7 cellular contexts compared by ENCODE assay signal in genomic region chr2:186485576-186485870, GRCh38. TPM values are rescaled to one million over a fixed set of nuclear protein-coding genes. Genes with fewer than 3 reads are reported as not detected.
DNase-seq lines count a peak whose midpoint lies in the region; ATAC-seq and TF ChIP-seq lines count a peak whose summit lies in the region.

No MANE protein-coding gene starts in this region.

- intact Hi-C loops in right cardiac atrium (cut with DNase I) = no loop called here

- H3K9me3 ChIP-seq in T-helper 17 cell (ENCODE audit: control insufficient read depth, low read length, poor library complexity, severe bottlenecking) = no peaks in the 10 kb centered on the region
- H3K9me3 ChIP-seq in right cardiac atrium (ENCODE audit: control insufficient read depth, low read length) = no peaks in the 10 kb centered on the region

- POLR2A ChIA-PET in HEK293T (lab: Yijun Ruan, JAX) = interaction anchor here (0.6 to 1.5 kb wide), 12 partner anchors 9 to 707 kb away, joined by 3 to 7 read pairs (median 3); partner anchors contain the start of gene ITGAV

- WGBS in right cardiac atrium = under 1% methylated on average over 10 of the region's 10 CpGs

- peak overlapping the region; percentile 98 for H3K27ac Mint-ChIP-seq in T-helper 17 cell
- peak overlapping the region; percentile 98 for H3K27ac Mint-ChIP-seq in stimulated activated naive B cell treated with anti-CD40 and anti-IgM and Interleukin-4, amounts not matched to agents 10 μg/mL and 1 μg/mL and 100 μg/mL, for 72 hours

- H3K4me3 ChIP-seq in right cardiac atrium (ENCODE audit: low read length) = peak overlapping the region; percentile 70

- CTCF ChIA-PET in HEK293T (lab: Yijun Ruan, JAX) = no interaction called here

- H3K9me3 Mint-ChIP-seq in stimulated activated naive B cell treated with anti-CD40 and anti-IgM and Interleukin-4, amounts not matched to agents 10 μg/mL and 1 μg/mL and 100 μg/mL, for 72 hours = no peaks in the 10 kb centered on the region

- H3K27me3 Mint-ChIP-seq in T-helper 17 cell = no peaks in the 10 kb centered on the region
- no peaks in the 10 kb centered on the region for H3K27me3 Mint-ChIP-seq in stimulated activated naive B cell treated with anti-CD40 and anti-IgM and Interleukin-4, amounts not matched to agents 10 μg/mL and 1 μg/mL and 100 μg/mL, for 72 hours

- H3K36me3 Mint-ChIP-seq in T-helper 17 cell (ENCODE audit: low read depth) = no peaks in the 10 kb centered on the region
- peaks cover 22 to 34% of the 10 kb centered on the region in 2 donors for H3K36me3 Mint-ChIP-seq in stimulated activated naive B cell treated with anti-CD40 and anti-IgM and Interleukin-4, amounts not matched to agents 10 μg/mL and 1 μg/mL and 100 μg/mL, for 72 hours

- peak overlapping the region; percentile 98 for H3K4me3 Mint-ChIP-seq in T-helper 17 cell
- peak overlapping the region; percentile 90 to 91 for H3K4me3 Mint-ChIP-seq in stimulated activated naive B cell treated with anti-CD40 and anti-IgM and Interleukin-4, amounts not matched to agents 10 μg/mL and 1 μg/mL and 100 μg/mL, for 72 hours

- DNase-seq in HEK293T (ENCODE audit: extremely low spot score) (no peak), T-helper 17 cell (no peak), right cardiac atrium (no peak)
- no peak for DNase-seq in stimulated activated naive B cell treated with anti-CD40 and anti-IgM and Interleukin-4, amounts not matched to agents 10 μg/mL and 1 μg/mL and 100 μg/mL, for 72 hours

- H3K4me1 Mint-ChIP-seq in T-helper 17 cell = peaks cover 42% of the 10 kb centered on the region
- H3K4me1 Mint-ChIP-seq in stimulated activated naive B cell treated with anti-CD40 and anti-IgM and Interleukin-4, amounts not matched to agents 10 μg/mL and 1 μg/mL and 100 μg/mL, for 72 hours = peaks cover 26 to 56% of the 10 kb centered on the region in 2 donors

- peak overlapping the region; percentile 85 for H3K27ac ChIP-seq in right cardiac atrium (ENCODE audit: low read length)

- no peaks in the 10 kb centered on the region for H3K4me1 ChIP-seq in right cardiac atrium (ENCODE audit: control insufficient read depth, insufficient read depth, low read length)

- no peak for ATAC-seq in T-helper 17 cell
- no peak for ATAC-seq in right cardiac atrium
- peak; percentile 47 to 51 for ATAC-seq in stimulated activated naive B cell treated with anti-CD40 and anti-IgM and Interleukin-4, amounts not matched to agents 10 μg/mL and 1 μg/mL and 100 μg/mL, for 72 hours (replicated peaks)
- no peak for ATAC-seq in GM18498 (IDR thresholded peaks at IDR 0.05; ENCODE audit: unreplicated experiment)
- no peak for ATAC-seq in HG03108 (IDR thresholded peaks at IDR 0.05; ENCODE audit: unreplicated experiment)
- ATAC-seq in HG03378 (IDR thresholded peaks at IDR 0.05; ENCODE audit: unreplicated experiment) = no peak

- H3K27me3 ChIP-seq in right cardiac atrium (ENCODE audit: control insufficient read depth, insufficient read depth) = no peaks in the 10 kb centered on the region

TF ChIP-seq in HEK293T, 16 proteins besides CTCF, POLR2A, EP300 and RAD21:
- peak; percentile 60 for TF ChIP-seq L3MBTL2 (conservative IDR thresholded peaks at IDR 0.05)
- TF ChIP-seq FOXK2 (IDR thresholded peaks at IDR 0.05) = no peak
- TF ChIP-seq ZNF384 (IDR thresholded peaks at IDR 0.05) = no peak
- TF ChIP-seq ELF4 (IDR thresholded peaks at IDR 0.05) = no peak
- no peak for TF ChIP-seq BHLHE40 (IDR thresholded peaks at IDR 0.05; ENCODE audit: borderline replicate concordance)
TF ChIP-seq in HEK293T: peak in this region for 1.

RNA-seq across cellular contexts. Expression of gene ZC3H15, which starts 0.5 kb away (rescaled TPM):
- total RNA-seq in T-helper 17 cell = 100 to 1,000 TPM in 1 of 2 donors, 10 to 100 TPM in 1; 91.9 to 115 TPM
- total RNA-seq in right cardiac atrium = 10 to 100 TPM; 36.3 to 40.5 (median 38.4) TPM
- polyA plus RNA-seq in right cardiac atrium = 40.6 TPM

Comparison
In these comparisons a context has a peak if more than half of its experiments do, and no peak if none do; other contexts are left out.
1. ATAC-seq: peak in stimulated activated naive B cell treated with anti-CD40 and anti-IgM and Interleukin-4, amounts not matched to agents 10 μg/mL and 1 μg/mL and 100 μg/mL, for 72 hours (2 of 2); none in T-helper 17 cell (single experiment), right cardiac atrium (0 of 2), GM18498 (single experiment), HG03108 (single experiment) and HG03378 (single experiment).